In the genomic region with DNA sequence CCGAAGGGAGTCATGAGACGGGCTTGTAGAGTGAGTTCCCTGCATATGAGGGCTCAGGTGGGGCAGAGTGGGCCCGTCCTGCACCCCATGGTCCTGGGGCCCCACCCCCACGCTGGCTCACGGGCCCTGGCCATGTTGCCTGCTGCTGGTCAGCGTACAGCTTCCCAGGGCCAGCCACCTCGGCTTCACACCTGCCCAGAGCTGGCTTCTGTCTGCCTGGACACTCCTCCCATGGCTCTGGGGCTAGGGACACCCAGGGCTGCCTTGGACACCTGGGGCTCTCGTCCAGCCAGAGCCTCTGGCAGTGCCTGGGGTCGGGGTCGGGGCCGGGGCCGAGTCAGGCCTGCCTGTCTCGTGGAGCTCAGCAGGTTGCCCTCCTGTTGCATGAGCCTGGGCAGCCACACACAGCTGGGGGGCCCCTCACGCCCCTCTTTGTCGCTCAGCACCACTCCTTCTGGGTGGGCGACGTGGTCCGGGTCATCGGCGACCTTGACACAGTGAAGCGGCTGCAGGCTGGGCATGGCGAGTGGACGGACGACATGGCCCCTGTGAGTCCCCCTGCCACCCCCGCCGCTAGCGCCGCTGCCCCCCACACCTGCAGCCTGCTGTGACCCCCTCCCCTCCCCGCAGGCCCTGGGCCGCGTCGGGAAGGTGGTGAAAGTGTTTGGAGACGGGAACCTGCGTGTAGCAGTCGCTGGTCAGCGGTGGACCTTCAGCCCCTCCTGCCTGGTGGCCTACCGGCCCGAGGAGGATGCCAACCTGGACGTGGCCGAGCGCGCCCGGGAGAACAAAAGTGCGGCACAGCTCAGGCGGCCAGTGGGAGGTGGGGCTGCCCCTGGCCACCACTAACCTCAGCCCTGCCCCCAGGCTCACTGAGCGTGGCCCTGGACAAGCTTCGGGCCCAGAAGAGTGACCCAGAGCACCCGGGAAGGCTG, we compare ENCODE assay signal across 27 cellular contexts. TPM values are rescaled to one million over a fixed set of nuclear protein-coding genes. Genes with fewer than 3 reads are reported as not detected.
DNase-seq lines count a peak whose midpoint lies in the region; ATAC-seq and TF ChIP-seq lines count a peak whose summit lies in the region.
"Had no signal": no experiment of that assay in that cellular context is flagged by ENCODE, and none has a peak within 500 bp of the region (broad histone marks: within the 10 kb centered on the region; RNA-seq: fewer than 3 reads in every experiment).

No MANE protein-coding gene starts in this region.

- H3K4me1 ChIP-seq in left ventricle myocardium inferior (peaks cover 46% of the 10 kb centered on the region), aorta (ENCODE audit: control insufficient read depth in 1 of 2, insufficient read depth in 2 of 2, low read length in 2 of 2) (no peaks in the 10 kb centered on the region)

- H3K4me3 Mint-ChIP-seq in chondrocyte (ENCODE audit: unreplicated experiment) (no peak overlapping the region), natural killer cell (peak overlapping the region; percentile 45)
- H3K4me3 Mint-ChIP-seq: activated CD8-positive, alpha-beta T cell treated with anti-CD3 and anti-CD28 coated beads for 36 hours; activated naive CD4-positive, alpha-beta T cell treated with anti-CD3 and anti-CD28 coated beads for 36 hours; activated T-cell treated with anti-CD3 and anti-CD28 coated beads, Interleukin-2, amount 50 U/mL, for 72 hours; HFFc6 had no signal

- H3K27ac ChIP-seq in left ventricle myocardium inferior (replicated peaks) (peak overlapping the region; percentile 71), aorta (ENCODE audit: low read depth in 1 of 2, low read length in 2 of 2) (no peak overlapping the region)
- H3K27ac ChIP-seq: epithelial cell of prostate, hepatocyte, KMS-11 had no signal

- H3K4me3 ChIP-seq in left ventricle myocardium inferior (no peak overlapping the region), aorta (ENCODE audit: low read length in 2 of 2) (no peak overlapping the region)
- H3K4me3 ChIP-seq: dorsolateral prefrontal cortex, hepatocyte, stomach had no signal

- H3K9me3 ChIP-seq in left ventricle myocardium inferior (replicated peaks) (no peaks in the 10 kb centered on the region), aorta (ENCODE audit: control insufficient read depth, low read length) (no peaks in the 10 kb centered on the region)
- H3K9me3 ChIP-seq: stomach had no signal

- H3K36me3 Mint-ChIP-seq in chondrocyte (ENCODE audit: low read depth) = no peaks in the 10 kb centered on the region
- no peaks in the 10 kb centered on the region for H3K36me3 Mint-ChIP-seq in natural killer cell
- H3K36me3 Mint-ChIP-seq: immature natural killer cell had no signal

- peaks cover 25% of the 10 kb centered on the region for H3K27me3 ChIP-seq in left ventricle myocardium inferior (ENCODE audit: low read depth)
- H3K27me3 ChIP-seq in aorta (ENCODE audit: control insufficient read depth in 1 of 2, insufficient read depth in 2 of 2, low read length in 1 of 2) = no peaks in the 10 kb centered on the region

- intact Hi-C loops in left ventricle myocardium inferior (cut with micrococcal nuclease) = no loop called here
- intact Hi-C loops in cardiac septum (cut with DNase I) = no loop called here
- intact Hi-C loops in natural killer cell (cut with micrococcal nuclease) = no loop called here
- intact Hi-C loops in aorta (cut with DNase I) = no loop called here

- no peak overlapping the region for H3K27ac Mint-ChIP-seq in chondrocyte (ENCODE audit: unreplicated experiment)
- H3K27ac Mint-ChIP-seq in natural killer cell = peak overlapping the region in 1 of 2 donors; percentile 36
- H3K27ac Mint-ChIP-seq: activated CD8-positive, alpha-beta T cell treated with anti-CD3 and anti-CD28 coated beads for 36 hours; activated naive CD4-positive, alpha-beta T cell treated with anti-CD3 and anti-CD28 coated beads for 36 hours; activated T-cell treated with anti-CD3 and anti-CD28 coated beads, Interleukin-2, amount 50 U/mL, for 72 hours; HFFc6 had no signal

- TF ChIP-seq CTCF in left ventricle myocardium inferior (IDR thresholded peaks at IDR 0.05; ENCODE audit: borderline replicate concordance) (no peak), chondrocyte (IDR thresholded peaks at IDR 0.05) (no peak), natural killer cell (IDR thresholded peaks at IDR 0.05) (no peak)

- H3K27me3 Mint-ChIP-seq in chondrocyte (ENCODE audit: low read depth) (no peaks in the 10 kb centered on the region), natural killer cell (ENCODE audit: low read depth in 2 of 2) (no peaks in the 10 kb centered on the region)

- DNase-seq in left ventricle myocardium inferior (no peak), cardiac septum (ENCODE audit: low spot score) (no peak), chondrocyte (ENCODE audit: low spot score) (peak; percentile 91), natural killer cell (no peak), aorta (peak; percentile 44 to 75), NCI-H1105 (lab: John Stamatoyannopoulos, UW) (no peak)
- DNase-seq: activated CD8-positive, alpha-beta T cell treated with anti-CD3 and anti-CD28 coated beads for 36 hours; activated naive CD4-positive, alpha-beta T cell treated with anti-CD3 and anti-CD28 coated beads for 36 hours; activated T-cell treated with anti-CD3 and anti-CD28 coated beads, Interleukin-2, amount 50 U/mL, for 72 hours; caudate nucleus; foreskin fibroblast; HFFc6; immature natural killer cell; NCI-H1694 treated with DMSO at 0.1 percent for 48 hours; NCI-H2171 treated with DMSO at 0.1 percent for 48 hours; NCI-H526 treated with DMSO at 0.1 percent for 48 hours; occipital lobe; stimulated activated CD4-positive, alpha-beta T cell treated with anti-CD3 and anti-CD28 coated beads, Interleukin-15, amount 100 ng/mL, for 24 hours; T-helper 9 cell had no signal

- ATAC-seq in natural killer cell (no peak), aorta (ENCODE audit: low FRiP score) (no peak), GM18867 (IDR thresholded peaks at IDR 0.05; ENCODE audit: unreplicated experiment) (no peak), HG03457 (IDR thresholded peaks at IDR 0.05; ENCODE audit: unreplicated experiment) (no peak)
- ATAC-seq: activated CD8-positive, alpha-beta T cell treated with anti-CD3 and anti-CD28 coated beads for 36 hours; activated T-cell treated with anti-CD3 and anti-CD28 coated beads, Interleukin-2, amount 50 U/mL, for 72 hours had no signal

- H3K4me1 Mint-ChIP-seq in chondrocyte (ENCODE audit: low read depth) (peaks cover 2% of the 10 kb centered on the region), natural killer cell (peaks cover 13 to 38% of the 10 kb centered on the region in 2 donors)

- H3K9me3 Mint-ChIP-seq in chondrocyte (ENCODE audit: low read depth) = no peaks in the 10 kb centered on the region
- no peaks in the 10 kb centered on the region for H3K9me3 Mint-ChIP-seq in natural killer cell
- H3K9me3 Mint-ChIP-seq: activated CD8-positive, alpha-beta T cell treated with anti-CD3 and anti-CD28 coated beads for 36 hours; activated naive CD4-positive, alpha-beta T cell treated with anti-CD3 and anti-CD28 coated beads for 36 hours; activated T-cell treated with anti-CD3 and anti-CD28 coated beads, Interleukin-2, amount 50 U/mL, for 72 hours; HFFc6 had no signal

- WGBS in aorta, 2 donors = 92 to 93% methylated on average over 40 to 48 of the region's 48 CpGs

- H3K36me3 ChIP-seq in left ventricle myocardium inferior (peaks cover 35% of the 10 kb centered on the region), aorta (ENCODE audit: control insufficient read depth in 1 of 2, insufficient read depth in 2 of 2, low read length in 1 of 2) (no peaks in the 10 kb centered on the region)

RNA-seq across cellular contexts. Expression of a gene that starts 5.5 kb away (rescaled TPM):
- total RNA-seq in left ventricle myocardium inferior (93.8 TPM), cardiac septum (60.2 TPM), chondrocyte (18.3 to 71.4 TPM (median 68.7 TPM) in 3 replicates), natural killer cell (100 to 1,000 TPM in 2 of 3 donors, 10 to 100 TPM in 1; 82.9 to 130 (median 126) TPM), aorta (10 to 100 TPM; 15.5 to 74.5 TPM)
- polyA plus RNA-seq in aorta = 100 to 1,000 TPM in 1 of 2 donors, 10 to 100 TPM in 1; 41.2 to 120 TPM
- polyA plus RNA-seq: mammary epithelial cell had no signal

RNA-seq across cellular contexts. Expression of a gene that starts 11.2 kb away (rescaled TPM):
- 129 TPM for total RNA-seq in left ventricle myocardium inferior
- 82.4 TPM for total RNA-seq in cardiac septum
- 73.8 to 86.7 TPM (median 76.4 TPM) in 3 replicates for total RNA-seq in chondrocyte
- total RNA-seq in natural killer cell = 10 to 100 TPM; 44.9 to 54.1 (median 46.0) TPM
- total RNA-seq in aorta = 10 to 100 TPM; 45.0 to 77.7 TPM
- 100 to 1,000 TPM in 1 of 2 donors, 10 to 100 TPM in 1; 20.4 to 220 TPM for polyA plus RNA-seq in aorta

RNA-seq across cellular contexts. Expression of a gene that starts 26.5 kb away (rescaled TPM):
- total RNA-seq in left ventricle myocardium inferior (3.6 TPM), cardiac septum (1.7 TPM), chondrocyte (23.3 to 32.6 TPM (median 24.8 TPM) in 3 replicates), natural killer cell (1 to 10 TPM; 2.8 to 3.2 (median 3.0) TPM), aorta (1 to 10 TPM; 1.2 to 3.0 TPM)
- under 1 TPM; 0.38 to 0.50 TPM for polyA plus RNA-seq in aorta

RNA-seq across cellular contexts. Expression of a gene that starts 32.3 kb away (rescaled TPM):
- total RNA-seq in left ventricle myocardium inferior (24.3 TPM), cardiac septum (30.4 TPM), chondrocyte (21.1 to 24.2 TPM (median 21.8 TPM) in 3 replicates), natural killer cell (10 to 100 TPM; 49.6 to 65.9 (median 50.2) TPM), aorta (10 to 100 TPM; 25.2 to 27.0 TPM)
- 10 to 100 TPM; 42.3 to 44.7 TPM for polyA plus RNA-seq in aorta

RNA-seq across cellular contexts. Expression of a gene that starts 51.8 kb away (rescaled TPM):
- 104 TPM for total RNA-seq in left ventricle myocardium inferior
- total RNA-seq in cardiac septum = 90.7 TPM
- 99.7 to 129 TPM (median 100 TPM) in 3 replicates for total RNA-seq in chondrocyte
- total RNA-seq in natural killer cell = 100 to 1,000 TPM in 1 of 3 donors, 10 to 100 TPM in 2; 87.5 to 107 (median 93.9) TPM
- total RNA-seq in aorta = 10 to 100 TPM; 67.7 to 71.5 TPM
- polyA plus RNA-seq in aorta = 10 to 100 TPM; 65.0 to 92.8 TPM

Comparison
In these comparisons a context has a peak if more than half of its experiments do, and no peak if none do; other contexts are left out.
1. DNase-seq: peak in chondrocyte (single experiment) and aorta (2 of 2); none in left ventricle myocardium inferior (single experiment), cardiac septum (single experiment), natural killer cell (single experiment) and NCI-H1105 (single experiment).